1 cellular context compared by ENCODE assay signal in genomic region chr4:53914313-53915016, GRCh38.
TF ChIP-seq lines count a peak whose summit lies in the region.

No MANE protein-coding gene starts in this region.

TF ChIP-seq in endothelial cell of umbilical vein, 7 proteins besides CTCF, POLR2A, EP300 and RAD21 (continued from another document):
- TF ChIP-seq EZH2 (IDR thresholded peaks at IDR 0.05; ENCODE audit: borderline replicate concordance, low read depth, low read length, severe bottlenecking): no peak
- no peak for TF ChIP-seq POLR2AphosphoS5 (IDR thresholded peaks at IDR 0.05; ENCODE audit: insufficient read depth, low read depth, low read length)
- TF ChIP-seq JUN (IDR thresholded peaks at IDR 0.05; ENCODE audit: borderline replicate concordance, insufficient read depth, insufficient read length, low read depth): no peak
